In genomic region chr9:40986332-40986731, GRCh38 we compare ENCODE assay signal across 2 cellular contexts.
TF ChIP-seq lines count a peak whose summit lies in the region.

No MANE protein-coding gene starts in this region.

TF ChIP-seq in GM12878, 131 proteins besides CTCF, POLR2A, EP300 and RAD21:
- peak; percentile 78; the same call in 1 of the 2 replicates for TF ChIP-seq ZBTB40 (IDR thresholded peaks at IDR 0.05; ENCODE audit: borderline replicate concordance)

TF ChIP-seq in K562, 482 proteins besides CTCF, POLR2A, EP300 and RAD21:
- peak; percentile 78 for TF ChIP-seq ZBTB40 (IDR thresholded peaks at IDR 0.05)
- TF ChIP-seq ZBTB40 (CRISPR knock-in tag; IDR thresholded peaks at IDR 0.05): peak; percentile 43; the same call in 1 of the 2 replicates
